1 cellular context compared by ENCODE assay signal in genomic region chr1:43058056-43058455, GRCh38.
TF ChIP-seq lines count a peak whose summit lies in the region.

No MANE protein-coding gene starts in this region.

TF ChIP-seq in SK-N-SH, 30 proteins besides CTCF, POLR2A, EP300 and RAD21 (continued from another document):
- no peak for TF ChIP-seq ZBTB33 (IDR thresholded peaks at IDR 0.05; ENCODE audit: borderline replicate concordance, low read depth)
- no peak for TF ChIP-seq ELF1 (IDR thresholded peaks at IDR 0.05)
- no peak for TF ChIP-seq IRF3 (IDR thresholded peaks at IDR 0.05; ENCODE audit: low read depth, low read length)
- TF ChIP-seq REST (IDR thresholded peaks at IDR 0.05; ENCODE audit: low read depth, low read length): no peak
- no peak for TF ChIP-seq FOXJ3 (CRISPR knock-in tag; IDR thresholded peaks at IDR 0.05)
- no peak for TF ChIP-seq MEF2A (IDR thresholded peaks at IDR 0.05; ENCODE audit: borderline replicate concordance, low read depth)
- no peak for TF ChIP-seq GATA2 (CRISPR knock-in tag; IDR thresholded peaks at IDR 0.05)
- no peak for TF ChIP-seq NRF1 (IDR thresholded peaks at IDR 0.05; ENCODE audit: low read depth, low read length)
- TF ChIP-seq TEAD4 (IDR thresholded peaks at IDR 0.05; ENCODE audit: borderline replicate concordance, insufficient read depth): no peak
- no peak for TF ChIP-seq TCF12 (IDR thresholded peaks at IDR 0.05)
- no peak for TF ChIP-seq MAX (IDR thresholded peaks at IDR 0.05; ENCODE audit: low read depth)
- no peak for TF ChIP-seq RFX5 (IDR thresholded peaks at IDR 0.05; ENCODE audit: low read length)
- no peak for TF ChIP-seq TAF1 (IDR thresholded peaks at IDR 0.05; ENCODE audit: borderline replicate concordance, low read depth, low read length)
- no peak for TF ChIP-seq FOSL2 (IDR thresholded peaks at IDR 0.05; ENCODE audit: borderline replicate concordance, low read depth)
